Comparison of ENCODE assay signal across 29 cellular contexts in genomic region chr1:107407011-107407410, GRCh38.
"Had no signal": no experiment of that assay in that cellular context is flagged by ENCODE, and none has a peak within 500 bp of the region (broad histone marks: within the 10 kb centered on the region; RNA-seq: fewer than 3 reads in every experiment).

No MANE protein-coding gene starts in this region.

- H3K27me3 ChIP-seq: stomach, suprapubic skin, testis, thyroid gland, tibial artery, tibial nerve, transverse colon, upper lobe of left lung, upper lobe of right lung, uterus, vagina had no signal

- H3K27ac ChIP-seq: stomach, suprapubic skin, testis, thoracic aorta, thyroid gland, tibial artery, tibial nerve, transverse colon, upper lobe of left lung, upper lobe of right lung, uterus, vagina had no signal

- DNase-seq: stimulated activated CD4-positive, alpha-beta T cell treated with anti-CD3 and anti-CD28 coated beads, Interleukin-2, amount 100 ng/mL, for 48 hours; stimulated activated CD4-positive, alpha-beta T cell treated with anti-CD3 and anti-CD28 coated beads, Interleukin-4, amount 100 ng/mL, for 1 hour; stimulated activated CD4-positive, alpha-beta T cell treated with anti-CD3 and anti-CD28 coated beads, Interleukin-4, amount 100 ng/mL, for 24 hours; stimulated activated CD4-positive, alpha-beta T cell treated with anti-CD3 and anti-CD28 coated beads, Interleukin-4, amount 100 ng/mL, for 4 hours; stimulated activated CD8-positive, alpha-beta memory T cell treated with anti-CD3 and anti-CD28 coated beads, Interleukin-4, amount 100 ng/mL, for 48 hours; stimulated activated naive B cell treated with anti-CD40 and anti-IgM and Interleukin-4, amounts not matched to agents 10 μg/mL and 1 μg/mL and 100 μg/mL, for 72 hours; stimulated activated naive CD4-positive, alpha-beta T cell; stimulated activated naive CD4-positive, alpha-beta T cell treated with Interleukin-2 at 50 U/mL for 16 hours; stimulated activated naive CD8-positive, alpha-beta T cell treated with anti-CD3 and anti-CD28 coated beads, Interleukin-15, amount 100 ng/mL, for 72 hours; stimulated activated naive CD8-positive, alpha-beta T cell treated with anti-CD3 and anti-CD28 coated beads, Interleukin-15, Interleukin-2, amounts not matched to agents 100 U/mL and 50 U/mL, for 24 hours; stomach; substantia nigra; testis; thyroid gland; tibial artery; transverse colon; trophoblast cell; upper lobe of left lung; upper lobe of right lung; uterus had no signal

- FAIRE-seq: urothelium cell line had no signal

- H3K4me3 ChIP-seq: stomach, suprapubic skin, testis, thoracic aorta, thyroid gland, tibial artery, tibial nerve, transverse colon, upper lobe of left lung, upper lobe of right lung, uterus, vagina had no signal

- H3K36me3 Mint-ChIP-seq: stimulated activated effector memory CD8-positive, alpha-beta T cell treated with anti-CD3 and anti-CD28 coated beads, Interleukin-12 subunit alpha, Interleukin-12 subunit beta, amount 100 ng/mL, for 72 hours; stimulated activated memory B cell treated with anti-CD40 and anti-IgM and Interleukin-4, amounts not matched to agents 10 μg/mL and 1 μg/mL and 100 μg/mL, for 72 hours; stimulated activated naive B cell treated with anti-CD40 and anti-IgM and Interleukin-4, amounts not matched to agents 10 μg/mL and 1 μg/mL and 100 μg/mL, for 72 hours; type B pancreatic cell had no signal

- H3K4me1 Mint-ChIP-seq: stimulated activated effector memory CD8-positive, alpha-beta T cell treated with anti-CD3 and anti-CD28 coated beads, Interleukin-12 subunit alpha, Interleukin-12 subunit beta, amount 100 ng/mL, for 72 hours; stimulated activated naive CD8-positive, alpha-beta T cell treated with anti-CD3 and anti-CD28 coated beads, Interleukin-15, amount 100 ng/mL, for 72 hours had no signal

- H3K27ac Mint-ChIP-seq: stimulated activated effector memory CD8-positive, alpha-beta T cell treated with anti-CD3 and anti-CD28 coated beads, Interleukin-12 subunit alpha, Interleukin-12 subunit beta, amount 100 ng/mL, for 72 hours; stimulated activated memory B cell treated with anti-CD40 and anti-IgM and Interleukin-4, amounts not matched to agents 10 μg/mL and 1 μg/mL and 100 μg/mL, for 72 hours; stimulated activated naive B cell treated with anti-CD40 and anti-IgM and Interleukin-4, amounts not matched to agents 10 μg/mL and 1 μg/mL and 100 μg/mL, for 72 hours; stimulated activated naive CD8-positive, alpha-beta T cell treated with anti-CD3 and anti-CD28 coated beads, Interleukin-15, amount 100 ng/mL, for 72 hours; stimulated activated naive CD8-positive, alpha-beta T cell treated with anti-CD3 and anti-CD28 coated beads, Interleukin-15, Interleukin-2, amounts not matched to agents 100 ng/mL and 50 ng/mL, for 24 hours; type B pancreatic cell had no signal

- H3K4me3 Mint-ChIP-seq: stimulated activated effector memory CD8-positive, alpha-beta T cell treated with anti-CD3 and anti-CD28 coated beads, Interleukin-12 subunit alpha, Interleukin-12 subunit beta, amount 100 ng/mL, for 72 hours; stimulated activated memory B cell treated with anti-CD40 and anti-IgM and Interleukin-4, amounts not matched to agents 10 μg/mL and 1 μg/mL and 100 μg/mL, for 72 hours; stimulated activated naive B cell treated with anti-CD40 and anti-IgM and Interleukin-4, amounts not matched to agents 10 μg/mL and 1 μg/mL and 100 μg/mL, for 72 hours; stimulated activated naive CD8-positive, alpha-beta T cell treated with anti-CD3 and anti-CD28 coated beads, Interleukin-15, amount 100 ng/mL, for 72 hours; stimulated activated naive CD8-positive, alpha-beta T cell treated with anti-CD3 and anti-CD28 coated beads, Interleukin-15, Interleukin-2, amounts not matched to agents 100 ng/mL and 50 ng/mL, for 24 hours; type B pancreatic cell had no signal

- H3K27me3 Mint-ChIP-seq: stimulated activated memory B cell treated with anti-CD40 and anti-IgM and Interleukin-4, amounts not matched to agents 10 μg/mL and 1 μg/mL and 100 μg/mL, for 72 hours; type B pancreatic cell had no signal

- H3K36me3 ChIP-seq: stomach, suprapubic skin, thoracic aorta, thyroid gland, tibial artery, tibial nerve, transverse colon, upper lobe of left lung, upper lobe of right lung, uterus, vagina had no signal

- H3K9me3 ChIP-seq: stomach, suprapubic skin, testis, thoracic aorta, thyroid gland, tibial artery, tibial nerve, transverse colon, upper lobe of left lung, upper lobe of right lung, uterus, vagina had no signal

- ATAC-seq: stimulated activated effector memory CD8-positive, alpha-beta T cell treated with anti-CD3 and anti-CD28 coated beads, Interleukin-12 subunit alpha, Interleukin-12 subunit beta, amount 100 ng/mL, for 72 hours; stimulated activated memory B cell treated with anti-CD40 and anti-IgM and Interleukin-4, amounts not matched to agents 10 μg/mL and 1 μg/mL and 100 μg/mL, for 72 hours; stimulated activated naive B cell treated with anti-CD40 and anti-IgM and Interleukin-4, amounts not matched to agents 10 μg/mL and 1 μg/mL and 100 μg/mL, for 72 hours; stimulated activated naive CD8-positive, alpha-beta T cell treated with anti-CD3 and anti-CD28 coated beads, Interleukin-15, amount 100 ng/mL, for 72 hours; stimulated activated naive CD8-positive, alpha-beta T cell treated with anti-CD3 and anti-CD28 coated beads, Interleukin-15, Interleukin-2, amounts not matched to agents 100 U/mL and 50 U/mL, for 24 hours; upper lobe of right lung had no signal

- H3K4me1 ChIP-seq: stomach, testis, thyroid gland, tibial artery, transverse colon, upper lobe of left lung, upper lobe of right lung, uterus had no signal

- H3K9me3 Mint-ChIP-seq: stimulated activated effector memory CD8-positive, alpha-beta T cell treated with anti-CD3 and anti-CD28 coated beads, Interleukin-12 subunit alpha, Interleukin-12 subunit beta, amount 100 ng/mL, for 72 hours; stimulated activated memory B cell treated with anti-CD40 and anti-IgM and Interleukin-4, amounts not matched to agents 10 μg/mL and 1 μg/mL and 100 μg/mL, for 72 hours; stimulated activated naive B cell treated with anti-CD40 and anti-IgM and Interleukin-4, amounts not matched to agents 10 μg/mL and 1 μg/mL and 100 μg/mL, for 72 hours; stimulated activated naive CD8-positive, alpha-beta T cell treated with anti-CD3 and anti-CD28 coated beads, Interleukin-15, amount 100 ng/mL, for 72 hours; stimulated activated naive CD8-positive, alpha-beta T cell treated with anti-CD3 and anti-CD28 coated beads, Interleukin-15, Interleukin-2, amounts not matched to agents 100 ng/mL and 50 ng/mL, for 24 hours; type B pancreatic cell had no signal
